In genomic region chr7:105816954-105817615, GRCh38 we compare ENCODE assay signal across 22 cellular contexts.
"Had no signal": no experiment of that assay in that cellular context is flagged by ENCODE, and none has a peak within 500 bp of the region (broad histone marks: within the 10 kb centered on the region; RNA-seq: fewer than 3 reads in every experiment).

No MANE protein-coding gene starts in this region.

- H3K27me3 ChIP-seq: body of pancreas, colonic mucosa, esophagus muscularis mucosa, tibial artery, vagina had no signal

- H3K4me1 ChIP-seq: body of pancreas, colonic mucosa had no signal

- H3K4me3 Mint-ChIP-seq: activated CD4-positive, alpha-beta memory T cell treated with anti-CD3 and anti-CD28 coated beads for 36 hours; activated CD4-positive, alpha-beta T cell treated with anti-CD3 and anti-CD28 coated beads for 36 hours; activated CD8-positive, alpha-beta memory T cell treated with anti-CD3 and anti-CD28 coated beads, Interleukin-2, amount 10 ng/mL, durations not matched to agents 7 days and 5 days; activated naive CD4-positive, alpha-beta T cell treated with anti-CD3 and anti-CD28 coated beads, Interleukin-2, amount 50 U/mL, for 24 hours; activated T-cell treated with anti-CD3 and anti-CD28 coated beads, Interleukin-2, amount 50 U/mL, for 24 hours; memory B cell; naive thymus-derived CD4-positive, alpha-beta T cell; stimulated activated naive B cell treated with anti-CD40 and anti-IgM and Interleukin-4, amounts not matched to agents 10 μg/mL and 1 μg/mL and 100 μg/mL, for 72 hours had no signal

- H3K27ac Mint-ChIP-seq: activated CD4-positive, alpha-beta memory T cell treated with anti-CD3 and anti-CD28 coated beads for 36 hours; activated CD4-positive, alpha-beta T cell treated with anti-CD3 and anti-CD28 coated beads for 36 hours; activated CD8-positive, alpha-beta memory T cell treated with anti-CD3 and anti-CD28 coated beads, Interleukin-2, amount 10 ng/mL, durations not matched to agents 7 days and 5 days; activated naive CD4-positive, alpha-beta T cell treated with anti-CD3 and anti-CD28 coated beads, Interleukin-2, amount 50 U/mL, for 24 hours; activated T-cell treated with anti-CD3 and anti-CD28 coated beads, Interleukin-2, amount 50 U/mL, for 24 hours; memory B cell; stimulated activated naive B cell treated with anti-CD40 and anti-IgM and Interleukin-4, amounts not matched to agents 10 μg/mL and 1 μg/mL and 100 μg/mL, for 72 hours had no signal

- H3K27ac ChIP-seq: body of pancreas, colonic mucosa, esophagus muscularis mucosa, tibial artery, WERI-Rb-1 had no signal

- H3K4me3 ChIP-seq: body of pancreas, colonic mucosa, esophagus muscularis mucosa, mucosa of descending colon, tibial artery, vagina had no signal

- H3K36me3 Mint-ChIP-seq: activated CD4-positive, alpha-beta memory T cell treated with anti-CD3 and anti-CD28 coated beads for 36 hours; memory B cell; stimulated activated naive B cell treated with anti-CD40 and anti-IgM and Interleukin-4, amounts not matched to agents 10 μg/mL and 1 μg/mL and 100 μg/mL, for 72 hours had no signal

- H3K36me3 ChIP-seq: colonic mucosa, esophagus muscularis mucosa, tibial artery, vagina, WERI-Rb-1 had no signal

- H3K4me1 Mint-ChIP-seq: memory B cell had no signal

- H3K9me3 ChIP-seq: body of pancreas, colonic mucosa, esophagus muscularis mucosa, mucosa of descending colon, tibial artery, vagina had no signal

- H3K9me3 Mint-ChIP-seq: activated CD4-positive, alpha-beta memory T cell treated with anti-CD3 and anti-CD28 coated beads for 36 hours; activated naive CD4-positive, alpha-beta T cell treated with anti-CD3 and anti-CD28 coated beads, Interleukin-2, amount 50 U/mL, for 24 hours; activated T-cell treated with anti-CD3 and anti-CD28 coated beads, Interleukin-2, amount 50 U/mL, for 24 hours; memory B cell; naive thymus-derived CD4-positive, alpha-beta T cell; stimulated activated naive B cell treated with anti-CD40 and anti-IgM and Interleukin-4, amounts not matched to agents 10 μg/mL and 1 μg/mL and 100 μg/mL, for 72 hours had no signal

- DNase-seq: activated CD4-positive, alpha-beta memory T cell treated with anti-CD3 and anti-CD28 coated beads for 36 hours; activated CD4-positive, alpha-beta T cell treated with anti-CD3 and anti-CD28 coated beads for 36 hours; activated CD8-positive, alpha-beta memory T cell treated with anti-CD3 and anti-CD28 coated beads, Interleukin-2, amount 10 ng/mL, durations not matched to agents 7 days and 5 days; activated effector memory CD4-positive, alpha-beta T cell treated with Interleukin-2 at 50 U/mL for 16 hours; activated T-cell treated with anti-CD3 and anti-CD28 coated beads, Interleukin-2, amount 50 U/mL, for 24 hours; body of pancreas; caudate nucleus; colonic mucosa; hypothalamus; kidney glomerular epithelial cell; left ventricle myocardium superior; mucosa of descending colon; naive thymus-derived CD4-positive, alpha-beta T cell; retina; stimulated activated CD4-positive, alpha-beta T cell treated with anti-CD3 and anti-CD28 coated beads, Interleukin-2, amount 100 ng/mL, for 48 hours; stimulated activated naive B cell treated with anti-CD40 and anti-IgM and Interleukin-4, amounts not matched to agents 10 μg/mL and 1 μg/mL and 100 μg/mL, for 72 hours; tibial artery; WERI-Rb-1 had no signal

- H3K27me3 Mint-ChIP-seq: activated CD4-positive, alpha-beta memory T cell treated with anti-CD3 and anti-CD28 coated beads for 36 hours; activated CD4-positive, alpha-beta T cell treated with anti-CD3 and anti-CD28 coated beads for 36 hours; activated naive CD4-positive, alpha-beta T cell treated with anti-CD3 and anti-CD28 coated beads, Interleukin-2, amount 50 U/mL, for 24 hours; activated T-cell treated with anti-CD3 and anti-CD28 coated beads, Interleukin-2, amount 50 U/mL, for 24 hours had no signal
